1 cellular context compared by ENCODE assay signal in the genomic region with DNA sequence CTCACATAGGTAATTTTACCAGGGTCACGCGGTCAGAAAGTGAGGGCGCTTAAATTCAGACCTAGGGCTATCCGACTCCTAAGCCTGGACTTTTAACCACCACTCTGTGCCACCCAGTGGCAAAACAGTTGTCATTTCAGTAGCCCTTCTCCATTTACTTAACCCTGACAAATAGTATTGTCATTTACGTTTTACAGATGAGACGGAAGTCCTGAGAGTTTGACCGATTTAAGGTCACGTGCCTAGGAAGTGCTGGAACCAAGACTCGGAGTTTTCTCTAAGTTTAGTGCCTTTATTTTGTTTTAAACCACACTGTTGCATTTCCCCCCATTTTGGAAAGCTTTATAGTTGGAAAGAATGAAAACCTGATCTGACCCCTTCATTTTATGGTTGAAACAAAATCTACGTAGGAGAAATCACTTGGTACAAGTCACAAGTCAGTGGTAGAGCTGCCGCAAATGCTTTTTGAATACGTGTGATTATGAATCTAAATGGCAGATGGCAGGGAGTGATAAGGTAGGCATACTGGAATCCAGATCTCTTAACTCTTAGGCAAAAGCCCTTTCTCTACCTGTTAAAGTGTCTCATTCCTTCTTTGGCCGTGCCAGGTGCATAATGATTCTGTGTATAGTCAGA.
A peak's percentile ranks its signal among the peaks of the same experiment; 100 is the strongest.
TF ChIP-seq lines count a peak whose summit lies in the region.

No MANE protein-coding gene starts in this region.

TF ChIP-seq in HepG2, 621 proteins besides CTCF, POLR2A, EP300 and RAD21 (continues in another document):
- no peak for TF ChIP-seq GTF2F1 (IDR thresholded peaks at IDR 0.05; ENCODE audit: low read length)
- peak; percentile 75 for TF ChIP-seq BHLHE40 (IDR thresholded peaks at IDR 0.05; ENCODE audit: low read length)
- peak; percentile 76 for TF ChIP-seq ZNF7 (CRISPR knock-in tag; IDR thresholded peaks at IDR 0.05)
- TF ChIP-seq, protein P1, sequence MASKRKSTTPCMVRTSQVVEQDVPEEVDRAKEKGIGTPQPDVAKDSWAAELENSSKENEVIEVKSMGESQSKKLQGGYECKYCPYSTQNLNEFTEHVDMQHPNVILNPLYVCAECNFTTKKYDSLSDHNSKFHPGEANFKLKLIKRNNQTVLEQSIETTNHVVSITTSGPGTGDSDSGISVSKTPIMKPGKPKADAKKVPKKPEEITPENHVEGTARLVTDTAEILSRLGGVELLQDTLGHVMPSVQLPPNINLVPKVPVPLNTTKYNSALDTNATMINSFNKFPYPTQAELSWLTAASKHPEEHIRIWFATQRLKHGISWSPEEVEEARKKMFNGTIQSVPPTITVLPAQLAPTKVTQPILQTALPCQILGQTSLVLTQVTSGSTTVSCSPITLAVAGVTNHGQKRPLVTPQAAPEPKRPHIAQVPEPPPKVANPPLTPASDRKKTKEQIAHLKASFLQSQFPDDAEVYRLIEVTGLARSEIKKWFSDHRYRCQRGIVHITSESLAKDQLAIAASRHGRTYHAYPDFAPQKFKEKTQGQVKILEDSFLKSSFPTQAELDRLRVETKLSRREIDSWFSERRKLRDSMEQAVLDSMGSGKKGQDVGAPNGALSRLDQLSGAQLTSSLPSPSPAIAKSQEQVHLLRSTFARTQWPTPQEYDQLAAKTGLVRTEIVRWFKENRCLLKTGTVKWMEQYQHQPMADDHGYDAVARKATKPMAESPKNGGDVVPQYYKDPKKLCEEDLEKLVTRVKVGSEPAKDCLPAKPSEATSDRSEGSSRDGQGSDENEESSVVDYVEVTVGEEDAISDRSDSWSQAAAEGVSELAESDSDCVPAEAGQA (IDR thresholded peaks at IDR 0.05; ENCODE audit: low read depth) = no peak
- TF ChIP-seq, protein P1 (CRISPR knock-in tag; IDR thresholded peaks at IDR 0.05; ENCODE audit: borderline replicate concordance) = no peak
- TF ChIP-seq SALL2 (CRISPR knock-in tag; IDR thresholded peaks at IDR 0.05) = no peak
- TF ChIP-seq SETDB1 (CRISPR knock-in tag; IDR thresholded peaks at IDR 0.05; ENCODE audit: borderline replicate concordance) = no peak
- TF ChIP-seq, protein P2, sequence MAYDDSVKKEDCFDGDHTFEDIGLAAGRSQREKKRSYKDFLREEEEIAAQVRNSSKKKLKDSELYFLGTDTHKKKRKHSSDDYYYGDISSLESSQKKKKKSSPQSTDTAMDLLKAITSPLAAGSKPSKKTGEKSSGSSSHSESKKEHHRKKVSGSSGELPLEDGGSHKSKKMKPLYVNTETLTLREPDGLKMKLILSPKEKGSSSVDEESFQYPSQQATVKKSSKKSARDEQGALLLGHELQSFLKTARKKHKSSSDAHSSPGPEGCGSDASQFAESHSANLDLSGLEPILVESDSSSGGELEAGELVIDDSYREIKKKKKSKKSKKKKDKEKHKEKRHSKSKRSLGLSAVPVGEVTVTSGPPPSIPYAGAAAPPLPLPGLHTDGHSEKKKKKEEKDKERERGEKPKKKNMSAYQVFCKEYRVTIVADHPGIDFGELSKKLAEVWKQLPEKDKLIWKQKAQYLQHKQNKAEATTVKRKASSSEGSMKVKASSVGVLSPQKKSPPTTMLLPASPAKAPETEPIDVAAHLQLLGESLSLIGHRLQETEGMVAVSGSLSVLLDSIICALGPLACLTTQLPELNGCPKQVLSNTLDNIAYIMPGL (CRISPR knock-in tag; IDR thresholded peaks at IDR 0.05; ENCODE audit: borderline replicate concordance in 1 of 2, low read depth in 1 of 2) = no peak
- TF ChIP-seq RFXANK (CRISPR knock-in tag; IDR thresholded peaks at IDR 0.05) = no peak
- TF ChIP-seq, protein P3, sequence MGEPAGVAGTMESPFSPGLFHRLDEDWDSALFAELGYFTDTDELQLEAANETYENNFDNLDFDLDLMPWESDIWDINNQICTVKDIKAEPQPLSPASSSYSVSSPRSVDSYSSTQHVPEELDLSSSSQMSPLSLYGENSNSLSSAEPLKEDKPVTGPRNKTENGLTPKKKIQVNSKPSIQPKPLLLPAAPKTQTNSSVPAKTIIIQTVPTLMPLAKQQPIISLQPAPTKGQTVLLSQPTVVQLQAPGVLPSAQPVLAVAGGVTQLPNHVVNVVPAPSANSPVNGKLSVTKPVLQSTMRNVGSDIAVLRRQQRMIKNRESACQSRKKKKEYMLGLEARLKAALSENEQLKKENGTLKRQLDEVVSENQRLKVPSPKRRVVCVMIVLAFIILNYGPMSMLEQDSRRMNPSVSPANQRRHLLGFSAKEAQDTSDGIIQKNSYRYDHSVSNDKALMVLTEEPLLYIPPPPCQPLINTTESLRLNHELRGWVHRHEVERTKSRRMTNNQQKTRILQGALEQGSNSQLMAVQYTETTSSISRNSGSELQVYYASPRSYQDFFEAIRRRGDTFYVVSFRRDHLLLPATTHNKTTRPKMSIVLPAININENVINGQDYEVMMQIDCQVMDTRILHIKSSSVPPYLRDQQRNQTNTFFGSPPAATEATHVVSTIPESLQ (CRISPR knock-in tag; conservative IDR thresholded peaks at IDR 0.05) = no peak
- TF ChIP-seq, protein P4, sequence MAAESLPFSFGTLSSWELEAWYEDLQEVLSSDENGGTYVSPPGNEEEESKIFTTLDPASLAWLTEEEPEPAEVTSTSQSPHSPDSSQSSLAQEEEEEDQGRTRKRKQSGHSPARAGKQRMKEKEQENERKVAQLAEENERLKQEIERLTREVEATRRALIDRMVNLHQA (CRISPR knock-in tag; IDR thresholded peaks at IDR 0.05) = no peak
- TF ChIP-seq ZNF343 (CRISPR knock-in tag; IDR thresholded peaks at IDR 0.05) = no peak
- TF ChIP-seq ELF3 (CRISPR knock-in tag; IDR thresholded peaks at IDR 0.05) = peak; percentile 36; the same call in 1 of the 2 replicates
- no peak for TF ChIP-seq TEAD2 (CRISPR knock-in tag; IDR thresholded peaks at IDR 0.05)
- TF ChIP-seq SAP130 (CRISPR knock-in tag; IDR thresholded peaks at IDR 0.05; ENCODE audit: low read depth) = peak; percentile 44; the same call in 1 of the 2 replicates
- TF ChIP-seq ZNF251 (CRISPR knock-in tag; IDR thresholded peaks at IDR 0.05) = no peak
- no peak for TF ChIP-seq ZFP90 (CRISPR knock-in tag; IDR thresholded peaks at IDR 0.05; ENCODE audit: borderline replicate concordance)
- TF ChIP-seq ZNF672 (CRISPR knock-in tag; IDR thresholded peaks at IDR 0.05) = no peak
- peak; percentile 46; the same call in 1 of the 2 replicates for TF ChIP-seq RAD51 (IDR thresholded peaks at IDR 0.05; ENCODE audit: borderline replicate concordance)
- no peak for TF ChIP-seq KLF15 (CRISPR knock-in tag; IDR thresholded peaks at IDR 0.05; ENCODE audit: borderline replicate concordance)
- TF ChIP-seq ZNF614 (CRISPR knock-in tag; IDR thresholded peaks at IDR 0.05; ENCODE audit: borderline replicate concordance) = no peak
- TF ChIP-seq GABPA (IDR thresholded peaks at IDR 0.05; ENCODE audit: low read depth, low read length) = no peak
- peak; percentile 77 for TF ChIP-seq GABPA (CRISPR knock-in tag; IDR thresholded peaks at IDR 0.05; ENCODE audit: low read depth)
- no peak for TF ChIP-seq SOX13 (IDR thresholded peaks at IDR 0.05)
- peak in 1 of 2 experiments; percentile 37; a peak in 2 of 4 replicates for TF ChIP-seq SOX13 (CRISPR knock-in tag; conservative IDR thresholded peaks at IDR 0.05 in 1 of 2, IDR thresholded peaks at IDR 0.05 in 1 of 2)
- TF ChIP-seq ZNF260 (CRISPR knock-in tag; IDR thresholded peaks at IDR 0.05; ENCODE audit: borderline replicate concordance, low read depth) = no peak
- no peak for TF ChIP-seq KDM5B (CRISPR knock-in tag; IDR thresholded peaks at IDR 0.05; ENCODE audit: borderline replicate concordance)
- peak; percentile 35; the same call in 1 of the 2 replicates for TF ChIP-seq NFIC (IDR thresholded peaks at IDR 0.05; ENCODE audit: low read length)
- no peak for TF ChIP-seq HDAC6 (IDR thresholded peaks at IDR 0.05; ENCODE audit: low read depth, low read length)
- no peak for TF ChIP-seq FOXO1 (CRISPR knock-in tag; IDR thresholded peaks at IDR 0.05)
- TF ChIP-seq MAF1 (CRISPR knock-in tag; IDR thresholded peaks at IDR 0.05; ENCODE audit: borderline replicate concordance) = no peak
- TF ChIP-seq ATF1 (CRISPR knock-in tag; IDR thresholded peaks at IDR 0.05) = peak; percentile 6; the same call in 1 of the 2 replicates
- TF ChIP-seq FOSL1 (CRISPR knock-in tag; IDR thresholded peaks at IDR 0.05; ENCODE audit: borderline replicate concordance) = no peak
- no peak for TF ChIP-seq PLRG1 (conservative IDR thresholded peaks at IDR 0.05)
- TF ChIP-seq PHF20 (CRISPR knock-in tag; IDR thresholded peaks at IDR 0.05) = peak; percentile 53; the same call in 1 of the 2 replicates
- TF ChIP-seq ZNF557 (CRISPR knock-in tag; IDR thresholded peaks at IDR 0.05) = no peak
- no peak for TF ChIP-seq NCOA2 (CRISPR knock-in tag; IDR thresholded peaks at IDR 0.05)
- TF ChIP-seq KAT8 (CRISPR knock-in tag; IDR thresholded peaks at IDR 0.05) = peak; percentile 78; the same call in 1 of the 2 replicates
- TF ChIP-seq, protein P5, sequence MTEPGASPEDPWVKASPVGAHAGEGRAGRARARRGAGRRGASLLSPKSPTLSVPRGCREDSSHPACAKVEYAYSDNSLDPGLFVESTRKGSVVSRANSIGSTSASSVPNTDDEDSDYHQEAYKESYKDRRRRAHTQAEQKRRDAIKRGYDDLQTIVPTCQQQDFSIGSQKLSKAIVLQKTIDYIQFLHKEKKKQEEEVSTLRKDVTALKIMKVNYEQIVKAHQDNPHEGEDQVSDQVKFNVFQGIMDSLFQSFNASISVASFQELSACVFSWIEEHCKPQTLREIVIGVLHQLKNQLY (CRISPR knock-in tag; IDR thresholded peaks at IDR 0.05) = 0 out of 2 replicates have a peak, but pooled peaks have one; percentile 11
- TF ChIP-seq, protein P6, sequence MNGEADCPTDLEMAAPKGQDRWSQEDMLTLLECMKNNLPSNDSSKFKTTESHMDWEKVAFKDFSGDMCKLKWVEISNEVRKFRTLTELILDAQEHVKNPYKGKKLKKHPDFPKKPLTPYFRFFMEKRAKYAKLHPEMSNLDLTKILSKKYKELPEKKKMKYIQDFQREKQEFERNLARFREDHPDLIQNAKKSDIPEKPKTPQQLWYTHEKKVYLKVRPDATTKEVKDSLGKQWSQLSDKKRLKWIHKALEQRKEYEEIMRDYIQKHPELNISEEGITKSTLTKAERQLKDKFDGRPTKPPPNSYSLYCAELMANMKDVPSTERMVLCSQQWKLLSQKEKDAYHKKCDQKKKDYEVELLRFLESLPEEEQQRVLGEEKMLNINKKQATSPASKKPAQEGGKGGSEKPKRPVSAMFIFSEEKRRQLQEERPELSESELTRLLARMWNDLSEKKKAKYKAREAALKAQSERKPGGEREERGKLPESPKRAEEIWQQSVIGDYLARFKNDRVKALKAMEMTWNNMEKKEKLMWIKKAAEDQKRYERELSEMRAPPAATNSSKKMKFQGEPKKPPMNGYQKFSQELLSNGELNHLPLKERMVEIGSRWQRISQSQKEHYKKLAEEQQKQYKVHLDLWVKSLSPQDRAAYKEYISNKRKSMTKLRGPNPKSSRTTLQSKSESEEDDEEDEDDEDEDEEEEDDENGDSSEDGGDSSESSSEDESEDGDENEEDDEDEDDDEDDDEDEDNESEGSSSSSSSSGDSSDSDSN (CRISPR knock-in tag; IDR thresholded peaks at IDR 0.05) = no peak
- TF ChIP-seq ZNF274 (CRISPR knock-in tag; IDR thresholded peaks at IDR 0.05) = no peak
- no peak for TF ChIP-seq ZFP36L1 (CRISPR knock-in tag; IDR thresholded peaks at IDR 0.05)
- TF ChIP-seq CREB1 (IDR thresholded peaks at IDR 0.05) = no peak; the same call in 1 of the 2 replicates
- TF ChIP-seq CREB1 (CRISPR knock-in tag; IDR thresholded peaks at IDR 0.05) = peak; percentile 79
- TF ChIP-seq, protein P7, sequence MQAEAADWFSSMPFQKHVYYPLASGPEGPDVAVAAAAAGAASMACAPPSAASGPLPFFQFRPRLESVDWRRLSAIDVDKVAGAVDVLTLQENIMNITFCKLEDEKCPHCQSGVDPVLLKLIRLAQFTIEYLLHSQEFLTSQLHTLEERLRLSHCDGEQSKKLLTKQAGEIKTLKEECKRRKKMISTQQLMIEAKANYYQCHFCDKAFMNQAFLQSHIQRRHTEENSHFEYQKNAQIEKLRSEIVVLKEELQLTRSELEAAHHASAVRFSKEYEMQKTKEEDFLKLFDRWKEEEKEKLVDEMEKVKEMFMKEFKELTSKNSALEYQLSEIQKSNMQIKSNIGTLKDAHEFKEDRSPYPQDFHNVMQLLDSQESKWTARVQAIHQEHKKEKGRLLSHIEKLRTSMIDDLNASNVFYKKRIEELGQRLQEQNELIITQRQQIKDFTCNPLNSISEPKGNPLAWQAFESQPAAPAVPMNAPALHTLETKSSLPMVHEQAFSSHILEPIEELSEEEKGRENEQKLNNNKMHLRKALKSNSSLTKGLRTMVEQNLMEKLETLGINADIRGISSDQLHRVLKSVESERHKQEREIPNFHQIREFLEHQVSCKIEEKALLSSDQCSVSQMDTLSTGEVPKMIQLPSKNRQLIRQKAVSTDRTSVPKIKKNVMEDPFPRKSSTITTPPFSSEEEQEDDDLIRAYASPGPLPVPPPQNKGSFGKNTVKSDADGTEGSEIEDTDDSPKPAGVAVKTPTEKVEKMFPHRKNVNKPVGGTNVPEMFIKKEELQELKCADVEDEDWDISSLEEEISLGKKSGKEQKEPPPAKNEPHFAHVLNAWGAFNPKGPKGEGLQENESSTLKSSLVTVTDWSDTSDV (CRISPR knock-in tag; IDR thresholded peaks at IDR 0.05) = no peak
- TF ChIP-seq CREM (IDR thresholded peaks at IDR 0.05) = peak; percentile 68; the same call in 1 of the 2 replicates
- TF ChIP-seq CREM (CRISPR knock-in tag; IDR thresholded peaks at IDR 0.05) = no peak
